ENCODE assay signal across 15 cellular contexts in the genomic region with DNA sequence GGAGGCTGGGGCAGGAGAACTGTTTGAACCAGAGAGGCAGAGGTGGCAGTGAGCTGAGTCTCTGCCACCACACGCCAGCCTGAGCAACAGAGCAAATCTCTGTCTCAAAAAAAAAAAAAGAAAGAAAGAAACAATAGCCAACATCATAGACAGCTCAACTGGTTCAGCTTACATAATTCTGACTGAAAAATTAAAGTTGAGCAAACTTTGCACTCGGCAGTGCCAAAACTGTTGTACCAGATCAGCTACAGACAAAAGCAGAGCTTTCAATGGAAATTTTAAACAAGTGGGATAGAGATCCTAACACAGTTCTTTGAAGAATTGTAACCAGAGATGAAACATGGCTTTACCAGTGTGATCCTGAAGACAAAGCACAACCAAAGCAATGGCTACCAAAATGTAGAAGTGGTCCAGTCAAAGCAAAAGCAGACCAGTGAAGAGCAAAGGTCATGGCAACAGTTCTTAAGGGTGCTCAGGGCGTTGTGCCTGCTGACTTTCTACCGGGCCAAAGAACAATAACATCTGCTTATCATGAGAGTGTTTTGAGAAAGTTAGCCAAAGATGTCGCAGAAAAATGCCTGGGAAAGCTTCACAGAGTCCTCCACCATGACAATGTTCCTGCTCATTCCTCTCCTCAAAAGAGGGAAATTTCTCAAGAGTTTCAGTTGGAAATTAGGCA. TPM values are rescaled to one million over a fixed set of nuclear protein-coding genes. Genes with fewer than 3 reads are reported as not detected.
DNase-seq lines count a peak whose midpoint lies in the region; ATAC-seq, FAIRE-seq and TF ChIP-seq lines count a peak whose summit lies in the region.
"Had no signal": no experiment of that assay in that cellular context is flagged by ENCODE, and none has a peak within 500 bp of the region (broad histone marks: within the 10 kb centered on the region; RNA-seq: fewer than 3 reads in every experiment).

No MANE protein-coding gene starts in this region.

- H3K4me1 ChIP-seq in body of pancreas (peaks cover 14% of the 10 kb centered on the region), pancreas (peaks cover 0 to 5% (median 0%) of the 10 kb centered on the region in 3 donors), thyroid gland (peaks cover 6 to 10% of the 10 kb centered on the region in 2 donors), adrenal gland (replicated peaks in 1 of 2) (no peaks in the 10 kb centered on the region)
- H3K4me1 ChIP-seq: BLaER1 had no signal

- no peak for TF ChIP-seq CTCF in body of pancreas (IDR thresholded peaks at IDR 0.05)
- TF ChIP-seq CTCF in pancreas (IDR thresholded peaks at IDR 0.05) = no peak
- no peak for TF ChIP-seq CTCF in thyroid gland (IDR thresholded peaks at IDR 0.05)
- no peak for TF ChIP-seq CTCF in adrenal gland (IDR thresholded peaks at IDR 0.05)

- peak in 1 of 4 donors; percentile 21 for DNase-seq in body of pancreas
- DNase-seq in fibroblast of gingiva (ENCODE audit: low read depth) = peak; percentile 2
- DNase-seq in pancreas = no peak
- peak in 1 of 2 donors; percentile 15 for DNase-seq in thyroid gland
- DNase-seq in adrenal gland = no peak
- DNase-seq: CD8-positive, alpha-beta memory T cell; DMS 273 treated with DMSO at 0.1 percent for 48 hours; HFFc6; Karpas-422; NCI-H1105 treated with DMSO at 0.1 percent for 48 hours; NCI-H187 treated with DMSO at 0.1 percent for 48 hours; NCI-H446 had no signal

- no peak overlapping the region for H3K4me3 Mint-ChIP-seq in stimulated activated memory B cell treated with anti-CD40 and anti-IgM and Interleukin-4, amounts not matched to agents 10 μg/mL and 1 μg/mL and 100 μg/mL, for 72 hours
- H3K4me3 Mint-ChIP-seq: CD8-positive, alpha-beta memory T cell; HFFc6 had no signal

- WGBS in body of pancreas, 2 donors = 35 to 36% methylated on average over 5 of the region's 5 CpGs
- WGBS in pancreas, 2 donors = 38 to 52% methylated on average over 5 of the region's 5 CpGs
- WGBS in thyroid gland, 2 donors = 60 to 61% methylated on average over 5 of the region's 5 CpGs
- 67 to 82% (median 72%) methylated on average over 5 of the region's 5 CpGs for WGBS in adrenal gland, 4 donors

- no peaks in the 10 kb centered on the region for H3K4me1 Mint-ChIP-seq in stimulated activated memory B cell treated with anti-CD40 and anti-IgM and Interleukin-4, amounts not matched to agents 10 μg/mL and 1 μg/mL and 100 μg/mL, for 72 hours
- H3K4me1 Mint-ChIP-seq: CD8-positive, alpha-beta memory T cell had no signal

- no peaks in the 10 kb centered on the region for H3K36me3 Mint-ChIP-seq in stimulated activated memory B cell treated with anti-CD40 and anti-IgM and Interleukin-4, amounts not matched to agents 10 μg/mL and 1 μg/mL and 100 μg/mL, for 72 hours
- H3K36me3 Mint-ChIP-seq: CD8-positive, alpha-beta memory T cell had no signal

- peak; percentile 21 for ATAC-seq in body of pancreas
- peak in 3 of 4 donors; percentile 20 to 59 (median 45) for ATAC-seq in pancreas
- ATAC-seq in HG02571 (IDR thresholded peaks at IDR 0.05; ENCODE audit: unreplicated experiment) = no peak
- no peak for ATAC-seq in stimulated activated memory B cell treated with anti-CD40 and anti-IgM and Interleukin-4, amounts not matched to agents 10 μg/mL and 1 μg/mL and 100 μg/mL, for 72 hours

- peaks cover 13% of the 10 kb centered on the region for H3K27me3 Mint-ChIP-seq in stimulated activated memory B cell treated with anti-CD40 and anti-IgM and Interleukin-4, amounts not matched to agents 10 μg/mL and 1 μg/mL and 100 μg/mL, for 72 hours

- H3K9me3 ChIP-seq in body of pancreas (no peaks in the 10 kb centered on the region), pancreas (no peaks in the 10 kb centered on the region), thyroid gland (no peaks in the 10 kb centered on the region), adrenal gland (replicated peaks in 1 of 3) (no peaks in the 10 kb centered on the region)
- H3K9me3 ChIP-seq: BLaER1 had no signal

- H3K4me3 ChIP-seq in body of pancreas = no peak overlapping the region
- no peak overlapping the region for H3K4me3 ChIP-seq in pancreas
- no peak overlapping the region for H3K4me3 ChIP-seq in thyroid gland (replicated peaks in 1 of 3)
- no peak overlapping the region for H3K4me3 ChIP-seq in adrenal gland
- H3K4me3 ChIP-seq: BLaER1 had no signal

- H3K27ac Mint-ChIP-seq in stimulated activated memory B cell treated with anti-CD40 and anti-IgM and Interleukin-4, amounts not matched to agents 10 μg/mL and 1 μg/mL and 100 μg/mL, for 72 hours = no peak overlapping the region
- H3K27ac Mint-ChIP-seq: CD8-positive, alpha-beta memory T cell; HFFc6 had no signal

- intact Hi-C loops in body of pancreas (cut with DNase I) = no loop called here
- intact Hi-C loops in pancreas (cut with DNase I) = no loop called here
- intact Hi-C loops in thyroid gland (cut with DNase I) = no loop called here
- intact Hi-C loops in adrenal gland (cut with DNase I) = no loop called here

- TF ChIP-seq POLR2A in body of pancreas (IDR thresholded peaks at IDR 0.05) (no peak), thyroid gland (IDR thresholded peaks at IDR 0.05) (no peak), adrenal gland (IDR thresholded peaks at IDR 0.05) (no peak)

- H3K27ac ChIP-seq in body of pancreas = peak overlapping the region in 2 of 4 donors; percentile 7 to 52
- H3K27ac ChIP-seq in pancreas = no peak overlapping the region
- H3K27ac ChIP-seq in thyroid gland = peak overlapping the region in 2 of 3 donors; percentile 8 to 12
- H3K27ac ChIP-seq in adrenal gland = no peak overlapping the region
- H3K27ac ChIP-seq: BLaER1 had no signal

- FAIRE-seq in pancreas (lab: Jason Lieb, UNC) = no peak

- no peaks in the 10 kb centered on the region for H3K27me3 ChIP-seq in body of pancreas
- H3K27me3 ChIP-seq in pancreas = no peaks in the 10 kb centered on the region
- H3K27me3 ChIP-seq in thyroid gland = no peaks in the 10 kb centered on the region
- H3K27me3 ChIP-seq in adrenal gland = no peaks in the 10 kb centered on the region
- H3K27me3 ChIP-seq: BLaER1 had no signal

- no peaks in the 10 kb centered on the region for H3K9me3 Mint-ChIP-seq in stimulated activated memory B cell treated with anti-CD40 and anti-IgM and Interleukin-4, amounts not matched to agents 10 μg/mL and 1 μg/mL and 100 μg/mL, for 72 hours
- H3K9me3 Mint-ChIP-seq: CD8-positive, alpha-beta memory T cell; HFFc6 had no signal

- H3K36me3 ChIP-seq in body of pancreas (replicated peaks in 1 of 2; ENCODE audit: insufficient read depth in 1 of 2, low read depth in 2 of 2) (no peaks in the 10 kb centered on the region), pancreas (no peaks in the 10 kb centered on the region), thyroid gland (no peaks in the 10 kb centered on the region), adrenal gland (replicated peaks in 1 of 2) (no peaks in the 10 kb centered on the region)
- H3K36me3 ChIP-seq: BLaER1 had no signal

RNA-seq across cellular contexts. Expression of a gene that starts 59.3 kb away (rescaled TPM):
- 10 to 100 TPM; 21.0 to 87.3 TPM for total RNA-seq in body of pancreas
- 10 to 100 TPM; 10.3 to 18.6 (median 12.4) TPM for total RNA-seq in pancreas
- 1 to 10 TPM; 2.2 to 6.8 TPM for polyA plus RNA-seq in pancreas
- 10 to 100 TPM; 49.8 to 99.7 (median 79.7) TPM for total RNA-seq in thyroid gland
- total RNA-seq in adrenal gland = 10 to 100 TPM; 26.1 to 75.6 (median 38.6) TPM
- 1 to 10 TPM; 3.4 to 9.6 (median 6.6) TPM for polyA plus RNA-seq in adrenal gland

Comparison
In these comparisons a context has a peak if more than half of its experiments do, and no peak if none do; other contexts are left out.
1. ATAC-seq: peak in body of pancreas (single experiment) and pancreas (3 of 4); none in HG02571 (single experiment) and stimulated activated memory B cell treated with anti-CD40 and anti-IgM and Interleukin-4, amounts not matched to agents 10 μg/mL and 1 μg/mL and 100 μg/mL, for 72 hours (single experiment).
2. H3K27ac ChIP-seq: peak in thyroid gland (2 of 3); none in pancreas (0 of 4) and adrenal gland (0 of 5).